ENCODE assay signal across 8 cellular contexts in genomic region chr7:13990984-13991790, GRCh38. TPM values are rescaled to one million over a fixed set of nuclear protein-coding genes. Genes with fewer than 3 reads are reported as not detected.
DNase-seq lines count a peak whose midpoint lies in the region; ATAC-seq, FAIRE-seq and TF ChIP-seq lines count a peak whose summit lies in the region.

No MANE protein-coding gene starts in this region.

- peak overlapping the region; percentile 78 for H3K4me2 ChIP-seq in HCT116 (ENCODE audit: low read length)

- H3K4me3 ChIP-seq in HCT116 (replicated peaks in 1 of 2; ENCODE audit: low read depth in 1 of 2, low read length in 2 of 2) (peak overlapping the region; percentile 53 to 61), heart right ventricle (peak overlapping the region; percentile 51 to 87 (median 69)), pancreas (peak overlapping the region; percentile 29 to 52 (median 49)), transverse colon (peak overlapping the region; percentile 51 to 77 (median 58))

- no peaks in the 10 kb centered on the region for H3K27me3 ChIP-seq in HCT116 (ENCODE audit: insufficient read depth, low read length)
- no peaks in the 10 kb centered on the region for H3K27me3 ChIP-seq in heart right ventricle
- no peaks in the 10 kb centered on the region for H3K27me3 ChIP-seq in pancreas
- H3K27me3 ChIP-seq in transverse colon = peaks cover 7% of the 10 kb centered on the region

- TF ChIP-seq RAD21 in HCT116 (IDR thresholded peaks at IDR 0.05; ENCODE audit: low read depth) = no peak

- in situ Hi-C loops in transverse colon (cut with MboI; ENCODE audit: low pct_ligation_motif_present in 1 of 4, low pct_unique_long_range_greater_than_20kb in 1 of 4, low sequenced_read_pairs in 3 of 4) = no loop called here

- H3K4me1 ChIP-seq in HCT116 (ENCODE audit: control insufficient read depth in 1 of 2, insufficient read depth in 2 of 2, low read length in 2 of 2) (peaks cover 9 to 13% of the 10 kb centered on the region in 2 experiments; a peak in 3 of 4 replicates), heart right ventricle (peaks cover 0 to 30% (median 9%) of the 10 kb centered on the region in 9 donors), pancreas (peaks cover 0 to 4% (median 0%) of the 10 kb centered on the region in 3 donors), transverse colon (peaks cover 0 to 24% (median 11%) of the 10 kb centered on the region in 4 donors)

- peak overlapping the region; percentile 78 for H2AFZ ChIP-seq in HCT116 (ENCODE audit: low read depth, low read length, poor library complexity, severe bottlenecking)

- TF ChIP-seq EP300 in transverse colon (IDR thresholded peaks at IDR 0.05; ENCODE audit: low read depth) = no peak

- peak; percentile 85 for ATAC-seq in HCT116
- ATAC-seq in SK-N-SH treated with all-trans-retinoic acid at 6 μM for 48 hours = peak; percentile 85
- ATAC-seq in heart right ventricle = peak; percentile 95 to 98 (median 97)
- peak; percentile 91 to 95 (median 94) for ATAC-seq in pancreas

- no TSS peak for BruUV-seq in HCT116 (replicated peaks; lab: Mats Ljungman, UMichigan)

- H3K9me3 ChIP-seq in HCT116 (ENCODE audit: control insufficient read depth in 1 of 2, insufficient read depth in 1 of 2, low read depth in 1 of 2, low read length in 2 of 2) (no peaks in the 10 kb centered on the region), heart right ventricle (no peaks in the 10 kb centered on the region), pancreas (no peaks in the 10 kb centered on the region), transverse colon (no peaks in the 10 kb centered on the region)

- RAD21 ChIA-PET in HCT116 (lab: Charles Lee; ENCODE audit: low non-redundant PET in 1 of 2, low total read pairs in 2 of 2, uncharacterized antibody in 2 of 2, unreplicated experiment in 2 of 2) = no interaction called here

- intact Hi-C loops in HCT116 (cut with micrococcal nuclease) = no loop called here
- intact Hi-C loops in heart right ventricle (cut with DNase I) = loop anchor here in 5 of 10 donors (1.0 to 10.0 kb wide), 6 partner anchors 206 to 468 kb away; no protein-coding TSS in a partner anchor
- intact Hi-C loops in pancreas (cut with DNase I) = no loop called here
- intact Hi-C loops in transverse colon (cut with DNase I; ENCODE audit: low total_unique reads) = no loop called here

- H3K79me2 ChIP-seq in HCT116 (ENCODE audit: insufficient read depth, low read length) = no peaks in the 10 kb centered on the region

- TF ChIP-seq CTCF in HCT116 (IDR thresholded peaks at IDR 0.05 in 2 of 3, conservative IDR thresholded peaks at IDR 0.05 in 1 of 3; ENCODE audit: borderline replicate concordance in 1 of 3, insufficient read depth in 1 of 3, low read depth in 2 of 3, low read length in 2 of 3) (no peak), heart right ventricle (IDR thresholded peaks at IDR 0.05) (peak in 4 of 9 donors; percentile 17 to 40 (median 27)), pancreas (IDR thresholded peaks at IDR 0.05) (no peak), transverse colon (IDR thresholded peaks at IDR 0.05) (no peak)

- H3K36me3 ChIP-seq in HCT116 (ENCODE audit: control insufficient read depth in 1 of 2, insufficient read depth in 2 of 2, low read length in 2 of 2) (no peaks in the 10 kb centered on the region), heart right ventricle (no peaks in the 10 kb centered on the region), pancreas (no peaks in the 10 kb centered on the region), transverse colon (no peaks in the 10 kb centered on the region)

- no peaks in the 10 kb centered on the region; the same call in 1 of the 2 replicates for H3K9me2 ChIP-seq in HCT116 (ENCODE audit: insufficient read depth)

- CTCF ChIA-PET in HCT116 (lab: Charles Lee) = no interaction called here

- POLR2A ChIA-PET in HCT116 (lab: Charles Lee) = interaction anchor here (0.9 kb wide), 1 partner anchor 12 kb away, joined by 4 read pairs; no protein-coding TSS in a partner anchor

- 0 to 1% methylated on average over 38 of the region's 38 CpGs for WGBS in heart right ventricle, 2 donors
- 1% methylated on average over 38 of the region's 38 CpGs for WGBS in pancreas, 2 donors
- WGBS in transverse colon (ENCODE audit: low coverage in 1 of 2), 2 donors = 4 to 6% methylated on average over 14 to 36 of the region's 38 CpGs

- H4K20me1 ChIP-seq in HCT116 (ENCODE audit: insufficient read depth) = no peaks in the 10 kb centered on the region

- peak; percentile 96 for FAIRE-seq in pancreas (lab: Jason Lieb, UNC)

- peak; percentile 98 for DNase-seq in EH (ENCODE audit: low read depth)
- DNase-seq in HCT116 (ENCODE audit: low read depth, low spot score) = peak; percentile 79
- DNase-seq in NCI-H1092 (lab: John Stamatoyannopoulos, UW) = peak; percentile 98
- peak; percentile 93 for DNase-seq in amniotic stem cell (lab: John Stamatoyannopoulos, UW)
- peak; percentile 93 to 99 for DNase-seq in heart right ventricle
- peak; percentile 89 to 94 (median 92) for DNase-seq in pancreas
- DNase-seq in transverse colon = peak; percentile 92

- peak overlapping the region; percentile 68 for H3K27ac ChIP-seq in HCT116 (ENCODE audit: low read depth, low read length)
- peak overlapping the region; percentile 79 to 98 (median 93) for H3K27ac ChIP-seq in heart right ventricle
- H3K27ac ChIP-seq in pancreas = peak overlapping the region; percentile 32 to 89 (median 77)
- H3K27ac ChIP-seq in transverse colon = peak overlapping the region; percentile 80 to 85 (median 84)

- peak overlapping the region; percentile 54 for H3K9ac ChIP-seq in HCT116 (ENCODE audit: low read length)

- TF ChIP-seq POLR2A in HCT116 (IDR thresholded peaks at IDR 0.05; ENCODE audit: borderline replicate concordance, extremely low read depth, insufficient read depth, insufficient read length) (no peak), transverse colon (IDR thresholded peaks at IDR 0.05) (peak; percentile 26)

TF ChIP-seq in HCT116, 20 proteins besides CTCF, POLR2A, EP300 and RAD21 (continues in another document):
- no peak for TF ChIP-seq CEBPB (IDR thresholded peaks at IDR 0.05; ENCODE audit: low read depth)
- no peak for TF ChIP-seq EZH2 (IDR thresholded peaks at IDR 0.05)
- no peak for TF ChIP-seq FOSL1 (IDR thresholded peaks at IDR 0.05; ENCODE audit: low read depth)
- no peak for TF ChIP-seq ATF3 (IDR thresholded peaks at IDR 0.05)
- no peak; the same call in 1 of the 2 replicates for TF ChIP-seq POLR2AphosphoS5 (IDR thresholded peaks at IDR 0.05; ENCODE audit: low read depth, low read length)
- TF ChIP-seq ZFX (IDR thresholded peaks at IDR 0.05) = no peak
- no peak for TF ChIP-seq YY1 (IDR thresholded peaks at IDR 0.05; ENCODE audit: extremely low read depth, insufficient replicate concordance, low read depth, low read length)
- TF ChIP-seq SRF (IDR thresholded peaks at IDR 0.05; ENCODE audit: low read depth) = no peak
- TF ChIP-seq ZNF274 (IDR thresholded peaks at IDR 0.05; ENCODE audit: low read depth, low read length) = no peak
- no peak for TF ChIP-seq EZH2phosphoT487 (IDR thresholded peaks at IDR 0.05; ENCODE audit: borderline replicate concordance)
- no peak for TF ChIP-seq ELF1 (IDR thresholded peaks at IDR 0.05; ENCODE audit: borderline replicate concordance, low read depth)
- TF ChIP-seq, protein P1, sequence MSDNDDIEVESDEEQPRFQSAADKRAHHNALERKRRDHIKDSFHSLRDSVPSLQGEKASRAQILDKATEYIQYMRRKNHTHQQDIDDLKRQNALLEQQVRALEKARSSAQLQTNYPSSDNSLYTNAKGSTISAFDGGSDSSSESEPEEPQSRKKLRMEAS (IDR thresholded peaks at IDR 0.05) = no peak; the same call in none of the 2 replicates

TF ChIP-seq in SK-N-SH treated with all-trans-retinoic acid at 6 μM for 48 hours, 23 proteins besides CTCF, POLR2A, EP300 and RAD21:
- TF ChIP-seq CSDC2 (CRISPR knock-in tag; IDR thresholded peaks at IDR 0.05) (no peak), RARB (CRISPR knock-in tag; IDR thresholded peaks at IDR 0.05) (no peak), BACH2 (CRISPR knock-in tag; IDR thresholded peaks at IDR 0.05; ENCODE audit: borderline replicate concordance) (no peak), ISL1 (CRISPR knock-in tag; IDR thresholded peaks at IDR 0.05) (no peak), ZFP3 (CRISPR knock-in tag; IDR thresholded peaks at IDR 0.05) (0 out of 2 replicates have a peak, but pooled peaks have one; percentile 43), ZNF8 (CRISPR knock-in tag; IDR thresholded peaks at IDR 0.05) (no peak), ZC3H10 (CRISPR knock-in tag; IDR thresholded peaks at IDR 0.05) (no peak)
- TF ChIP-seq, protein P2, sequence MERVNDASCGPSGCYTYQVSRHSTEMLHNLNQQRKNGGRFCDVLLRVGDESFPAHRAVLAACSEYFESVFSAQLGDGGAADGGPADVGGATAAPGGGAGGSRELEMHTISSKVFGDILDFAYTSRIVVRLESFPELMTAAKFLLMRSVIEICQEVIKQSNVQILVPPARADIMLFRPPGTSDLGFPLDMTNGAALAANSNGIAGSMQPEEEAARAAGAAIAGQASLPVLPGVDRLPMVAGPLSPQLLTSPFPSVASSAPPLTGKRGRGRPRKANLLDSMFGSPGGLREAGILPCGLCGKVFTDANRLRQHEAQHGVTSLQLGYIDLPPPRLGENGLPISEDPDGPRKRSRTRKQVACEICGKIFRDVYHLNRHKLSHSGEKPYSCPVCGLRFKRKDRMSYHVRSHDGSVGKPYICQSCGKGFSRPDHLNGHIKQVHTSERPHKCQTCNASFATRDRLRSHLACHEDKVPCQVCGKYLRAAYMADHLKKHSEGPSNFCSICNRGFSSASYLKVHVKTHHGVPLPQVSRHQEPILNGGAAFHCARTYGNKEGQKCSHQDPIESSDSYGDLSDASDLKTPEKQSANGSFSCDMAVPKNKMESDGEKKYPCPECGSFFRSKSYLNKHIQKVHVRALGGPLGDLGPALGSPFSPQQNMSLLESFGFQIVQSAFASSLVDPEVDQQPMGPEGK (CRISPR knock-in tag; IDR thresholded peaks at IDR 0.05; ENCODE audit: borderline replicate concordance) = no peak

RNA-seq across cellular contexts. Expression of gene ETV1, which starts 1.7 kb away (rescaled TPM):
- total RNA-seq in HCT116 (2021; ENCODE audit: unreplicated experiment) (23.3 TPM), heart right ventricle (100 to 1,000 TPM in 2 of 10 donors, 10 to 100 TPM in 8; 27.5 to 118 (median 60.7) TPM), pancreas (1 to 10 TPM; 1.8 to 8.5 (median 2.9) TPM), transverse colon (10 to 100 TPM in 1 of 4 donors, 1 to 10 TPM in 2, not detected in 1; 2.0 to 32.9 (median 3.0) TPM)
- 4.3 and 6.8 TPM in 2 replicates for polyA plus RNA-seq in HCT116 (2012)
- polyA plus RNA-seq in heart right ventricle (10 to 100 TPM in 1 of 2 donors, 1 to 10 TPM in 1; 9.5 to 18.4 TPM), pancreas (1 to 10 TPM; 1.4 to 6.8 TPM)

Comparison
In these comparisons a context has a peak if more than half of its experiments do, and no peak if none do; other contexts are left out.
1. Peak in every context shown above with its lines: DNase-seq, ATAC-seq, H3K4me3 ChIP-seq and H3K27ac ChIP-seq.